Comparison of ENCODE assay signal across 33 cellular contexts in genomic region chr4:111221371-111221770, GRCh38.
DNase-seq lines count a peak whose midpoint lies in the region; ATAC-seq, FAIRE-seq and TF ChIP-seq lines count a peak whose summit lies in the region.
"Had no signal": no experiment of that assay in that cellular context is flagged by ENCODE, and none has a peak within 500 bp of the region (broad histone marks: within the 10 kb centered on the region; RNA-seq: fewer than 3 reads in every experiment).

No MANE protein-coding gene starts in this region.

- no peaks in the 10 kb centered on the region for H3K9me3 Mint-ChIP-seq in GM23338
- H3K9me3 Mint-ChIP-seq: CD4-positive, alpha-beta T cell had no signal

- H3K4me3 ChIP-seq in HepG2 (replicated peaks in 1 of 3; ENCODE audit: insufficient read depth in 1 of 3, low read depth in 2 of 3, low read length in 3 of 3) (no peak overlapping the region), right lobe of liver (no peak overlapping the region), GM23338 (no peak overlapping the region)
- H3K4me3 ChIP-seq: A549; BLaER1; BLaER1 treated with 17β-estradiol and CSF1 and Interleukin-3, amounts not matched to agents 10 nM and 100 nM had no signal

- FAIRE-seq in HepG2 (lab: Jason Lieb, UNC), result no peak
- FAIRE-seq: A204.1, A549, D721Med had no signal

- H3K27me3 ChIP-seq in HepG2 (ENCODE audit: control insufficient read depth in 1 of 2, insufficient read depth in 2 of 2, low read length in 2 of 2) (no peaks in the 10 kb centered on the region), right lobe of liver (no peaks in the 10 kb centered on the region), GM23338 (ENCODE audit: insufficient read depth) (no peaks in the 10 kb centered on the region)
- H3K27me3 ChIP-seq: BE2C; BLaER1; BLaER1 treated with 17β-estradiol and CSF1 and Interleukin-3, amounts not matched to agents 10 nM and 100 nM had no signal

- CTCF ChIA-PET in HepG2 (lab: Yijun Ruan, JAX; ENCODE audit: low intra/inter-chr PET ratio, low total read pairs), result no interaction called here

- TF ChIP-seq CTCF in HepG2 (CRISPR knock-in tag; IDR thresholded peaks at IDR 0.05) (no peak), right lobe of liver (IDR thresholded peaks at IDR 0.05) (no peak), GM23338 (conservative IDR thresholded peaks at IDR 0.05; ENCODE audit: low read depth in 2 of 2) (no peak)

- no peaks in the 10 kb centered on the region for H3K4me1 ChIP-seq in HepG2 (ENCODE audit: insufficient read depth, low read length)
- no peaks in the 10 kb centered on the region for H3K4me1 ChIP-seq in right lobe of liver
- H3K4me1 ChIP-seq in GM23338 (ENCODE audit: insufficient read depth), result peaks cover 10% of the 10 kb centered on the region
- H3K4me1 ChIP-seq: A549; BE2C; BLaER1; BLaER1 treated with 17β-estradiol and CSF1 and Interleukin-3, amounts not matched to agents 10 nM and 100 nM; Caco-2 had no signal

- POLR2A ChIA-PET in HepG2 (lab: Yijun Ruan, JAX), result no interaction called here

- H3K36me3 Mint-ChIP-seq in GM23338 (ENCODE audit: low read depth), result no peaks in the 10 kb centered on the region
- H3K36me3 Mint-ChIP-seq: CD14-positive monocyte; CD4-positive, alpha-beta memory T cell; CD4-positive, CD25-positive, alpha-beta regulatory T cell; CD8-positive, alpha-beta memory T cell; CD8-positive, alpha-beta T cell had no signal

- peaks cover 11% of the 10 kb centered on the region for H3K4me1 Mint-ChIP-seq in GM23338
- H3K4me1 Mint-ChIP-seq: B cell; CD14-positive monocyte; CD4-positive, alpha-beta memory T cell; CD4-positive, CD25-positive, alpha-beta regulatory T cell; CD8-positive, alpha-beta memory T cell had no signal

- no peaks in the 10 kb centered on the region for H3K27me3 Mint-ChIP-seq in GM23338 (ENCODE audit: insufficient read depth, low read depth, poor library complexity)
- H3K27me3 Mint-ChIP-seq: B cell; CD4-positive, alpha-beta memory T cell; CD4-positive, alpha-beta T cell; CD4-positive, CD25-positive, alpha-beta regulatory T cell; CD8-positive, alpha-beta memory T cell had no signal

- no peak overlapping the region for H2AFZ ChIP-seq in HepG2 (ENCODE audit: low read length)
- no peak overlapping the region for H2AFZ ChIP-seq in GM23338

- no TSS peak for BruUV-seq in HepG2 (replicated peaks; lab: Mats Ljungman, UMichigan)

- intact Hi-C loops in HepG2 (cut with micrococcal nuclease; ENCODE audit: unreplicated experiment), result no loop called here
- intact Hi-C loops in right lobe of liver (cut with DNase I), result no loop called here

- H3K4me2 ChIP-seq in HepG2 (ENCODE audit: low read depth, low read length), result no peak overlapping the region
- H3K4me2 ChIP-seq in GM23338, result no peak overlapping the region
- H3K4me2 ChIP-seq: A549; BLaER1; BLaER1 treated with 17β-estradiol and CSF1 and Interleukin-3, amounts not matched to agents 10 nM and 100 nM had no signal

- no peak overlapping the region for H3K4me3 Mint-ChIP-seq in GM23338
- H3K4me3 Mint-ChIP-seq: B cell; CD14-positive monocyte; CD4-positive, alpha-beta memory T cell; CD4-positive, alpha-beta T cell; CD4-positive, CD25-positive, alpha-beta regulatory T cell; CD8-positive, alpha-beta memory T cell; CD8-positive, alpha-beta T cell had no signal

- TF ChIP-seq RAD21 in HepG2 (CRISPR knock-in tag; IDR thresholded peaks at IDR 0.05), result no peak

- in situ Hi-C loops in HepG2 (cut with HindIII; ENCODE audit: extremely low pct_ligation_motif_present, low pct_unique_long_range_greater_than_20kb), result no loop called here

- TF ChIP-seq EP300 in HepG2 (IDR thresholded peaks at IDR 0.05; ENCODE audit: low read depth in 2 of 2, low read length in 2 of 2), result no peak
- TF ChIP-seq EP300 in HepG2 (CRISPR knock-in tag; IDR thresholded peaks at IDR 0.05; ENCODE audit: borderline replicate concordance), result no peak

- DNase-seq in HepG2 (ENCODE audit: low spot score), result no peak
- DNase-seq in right lobe of liver, result no peak
- DNase-seq in GM23338 (ENCODE audit: low spot score), result no peak
- no peak for DNase-seq in NCI-H2029 treated with DMSO at 0.1 percent for 48 hours (lab: John Stamatoyannopoulos, UW)
- DNase-seq: 8988T; ACHN; AML-193; BE2C; C1 segment of cervical spinal cord; Caco-2; Calu3; CD4-positive, alpha-beta memory T cell; CD4-positive, alpha-beta T cell; CD4-positive, CD25-positive, alpha-beta regulatory T cell; CD8-positive, alpha-beta memory T cell; CD8-positive, alpha-beta T cell; COR-L47; DMS 273 treated with DMSO at 0.1 percent for 48 hours; DMS153; DMS53; DMS79; DMS79 treated with DMSO at 0.1 percent for 48 hours; DND-41; EL had no signal

- H3K79me2 ChIP-seq in HepG2 (ENCODE audit: insufficient read depth, low read length) (no peaks in the 10 kb centered on the region), GM23338 (replicated peaks; ENCODE audit: insufficient read depth) (no peaks in the 10 kb centered on the region)

- no peaks in the 10 kb centered on the region for H3F3A ChIP-seq in GM23338 (replicated peaks; ENCODE audit: low read depth)

- ATAC-seq in HepG2 (no peak), right lobe of liver (no peak), GM23338 (no peak)
- ATAC-seq: A549; CD8-positive, alpha-beta T cell had no signal

- H3K9ac ChIP-seq in HepG2 (ENCODE audit: insufficient read depth, low read depth, low read length), result no peak overlapping the region
- H3K9ac ChIP-seq: BLaER1; BLaER1 treated with 17β-estradiol and CSF1 and Interleukin-3, amounts not matched to agents 10 nM and 100 nM had no signal

- TF ChIP-seq POLR2A in HepG2 (IDR thresholded peaks at IDR 0.05; ENCODE audit: insufficient read depth in 1 of 2, low read depth in 2 of 2, low read length in 2 of 2), result no peak
- no peak for TF ChIP-seq POLR2A in right lobe of liver (IDR thresholded peaks at IDR 0.05)

- H3K27ac ChIP-seq in HepG2 (ENCODE audit: extremely low read length, insufficient read depth, low read length), result no peak overlapping the region
- H3K27ac ChIP-seq in right lobe of liver, result no peak overlapping the region
- H3K27ac ChIP-seq in GM23338 (ENCODE audit: low read depth), result no peak overlapping the region
- H3K27ac ChIP-seq: 22Rv1; A549; BLaER1; BLaER1 treated with 17β-estradiol and CSF1 and Interleukin-3, amounts not matched to agents 10 nM and 100 nM; C4-2B had no signal

- H3K27ac Mint-ChIP-seq in GM23338, result no peak overlapping the region
- H3K27ac Mint-ChIP-seq: B cell; CD14-positive monocyte; CD4-positive, alpha-beta memory T cell; CD4-positive, alpha-beta T cell; CD4-positive, CD25-positive, alpha-beta regulatory T cell; CD8-positive, alpha-beta T cell had no signal

- H3K36me3 ChIP-seq in HepG2 (replicated peaks in 1 of 2; ENCODE audit: control insufficient read depth in 1 of 2, insufficient read depth in 2 of 2, low read length in 2 of 2) (no peaks in the 10 kb centered on the region), right lobe of liver (no peaks in the 10 kb centered on the region), GM23338 (ENCODE audit: insufficient read depth) (no peaks in the 10 kb centered on the region)
- H3K36me3 ChIP-seq: BE2C; BLaER1; BLaER1 treated with 17β-estradiol and CSF1 and Interleukin-3, amounts not matched to agents 10 nM and 100 nM had no signal

- H3K9me3 ChIP-seq in HepG2 (ENCODE audit: low read length), result no peaks in the 10 kb centered on the region
- H3K9me3 ChIP-seq in right lobe of liver, result no peaks in the 10 kb centered on the region
- H3K9me3 ChIP-seq: A549; BE2C; BLaER1; BLaER1 treated with 17β-estradiol and CSF1 and Interleukin-3, amounts not matched to agents 10 nM and 100 nM; Caco-2 had no signal

- no peaks in the 10 kb centered on the region for H3K9me2 ChIP-seq in GM23338 (ENCODE audit: insufficient read depth)

- H4K20me1 ChIP-seq in HepG2 (ENCODE audit: insufficient read depth, low read length) (no peaks in the 10 kb centered on the region), GM23338 (replicated peaks; ENCODE audit: insufficient read depth) (no peaks in the 10 kb centered on the region)
- H4K20me1 ChIP-seq: BLaER1; BLaER1 treated with 17β-estradiol and CSF1 and Interleukin-3, amounts not matched to agents 10 nM and 100 nM had no signal

TF ChIP-seq in HepG2, 621 proteins besides CTCF, POLR2A, EP300 and RAD21:
- TF ChIP-seq ZNF136 (CRISPR knock-in tag; IDR thresholded peaks at IDR 0.05; ENCODE audit: low read depth) (no peak), FOXO4 (CRISPR knock-in tag; conservative IDR thresholded peaks at IDR 0.05) (no peak), ATF1 (CRISPR knock-in tag; IDR thresholded peaks at IDR 0.05) (no peak), ZNF331 (CRISPR knock-in tag; IDR thresholded peaks at IDR 0.05) (peak; percentile 54; the same call in 1 of the 2 replicates), ZNF761 (CRISPR knock-in tag; conservative IDR thresholded peaks at IDR 0.05) (no peak)

TF ChIP-seq in GM23338, 12 proteins besides CTCF, POLR2A, EP300 and RAD21:
- TF ChIP-seq ZNF331 (CRISPR knock-in tag; IDR thresholded peaks at IDR 0.05; ENCODE audit: low read depth) (peak; percentile 76), CREB1 (CRISPR knock-in tag; IDR thresholded peaks at IDR 0.05; ENCODE audit: low read depth) (no peak)
TF ChIP-seq in GM23338: peak in this region for 1.
